ENCODE assay signal across 24 cellular contexts in genomic region chr17:77792626-77793025, GRCh38.
"Had no signal": no experiment of that assay in that cellular context is flagged by ENCODE, and none has a peak within 500 bp of the region (broad histone marks: within the 10 kb centered on the region; RNA-seq: fewer than 3 reads in every experiment).

No MANE protein-coding gene starts in this region.

- H3K27me3 ChIP-seq: MG63 had no signal

- H3K4me1 ChIP-seq: SJSA1 had no signal

- DNase-seq: IMR-90, Karpas-422, KG1, MG63, NCI-H1092, NCI-H1105 treated with DMSO at 0.1 percent for 48 hours, NCI-H1417 treated with DMSO at 0.1 percent for 48 hours, NCI-H146, NCI-H1694 treated with DMSO at 0.1 percent for 48 hours, NCI-H2029, NCI-H2081 treated with DMSO at 0.1 percent for 48 hours, NCI-H2171, NCI-H226, NCI-H446, NCI-H510A, NCI-H524 treated with DMSO at 0.1 percent for 48 hours, NCI-H69, NCI-H774, Right ventricle myocardium superior, RPMI8226, SIG-M5 had no signal

- ATAC-seq: HepG2 had no signal

- H3K27ac ChIP-seq: SJSA1, SK-N-MC had no signal

- H3K4me3 ChIP-seq: MG63, SJSA1, SK-N-MC had no signal

- H3K36me3 ChIP-seq: MG63, SJSA1 had no signal

- H3K9me3 ChIP-seq: MG63, SJSA1 had no signal
